Comparison of ENCODE assay signal across 8 cellular contexts in genomic region chr19:18320865-18321728, GRCh38. TPM values are rescaled to one million over a fixed set of nuclear protein-coding genes. Genes with fewer than 3 reads are reported as not detected.
DNase-seq lines count a peak whose midpoint lies in the region; ATAC-seq and TF ChIP-seq lines count a peak whose summit lies in the region.

No MANE protein-coding gene starts in this region.

- peak overlapping the region; percentile 83 for H3K27ac ChIP-seq in OCI-LY7 (ENCODE audit: low read depth, low read length, poor library complexity, severe bottlenecking)
- H3K27ac ChIP-seq in epithelial cell of prostate = peak overlapping the region; percentile 87

- TF ChIP-seq CTCF in GM06990 (IDR thresholded peaks at IDR 0.05; ENCODE audit: insufficient read depth, low read length, poor library complexity, severe bottlenecking) (no peak), OCI-LY7 (conservative IDR thresholded peaks at IDR 0.05; ENCODE audit: low read length) (no peak), osteocyte (IDR thresholded peaks at IDR 0.05) (no peak)

- BruUV-seq in OCI-LY7 (replicated peaks; lab: Mats Ljungman, UMichigan) = no TSS peak

- H3K27ac Mint-ChIP-seq in osteocyte (ENCODE audit: unreplicated experiment) = peak overlapping the region; percentile 90

- peak overlapping the region; percentile 80 for H3K4me3 ChIP-seq in GM06990 (replicated peaks; ENCODE audit: low read depth, low read length)
- H3K4me3 ChIP-seq in OCI-LY7 (ENCODE audit: low read depth, low read length, poor library complexity, severe bottlenecking) = peak overlapping the region; percentile 89

- no peaks in the 10 kb centered on the region for H3K9me3 ChIP-seq in OCI-LY7 (ENCODE audit: low read length)

- DNase-seq in GM06990 (ENCODE audit: extremely low read depth, insufficient read length) (no peak), OCI-LY7 (ENCODE audit: low spot score) (no peak), epithelial cell of prostate (ENCODE audit: low read depth, low spot score) (no peak), osteocyte (ENCODE audit: extremely low spot score, unreplicated experiment) (no peak), SKM-1 (lab: John Stamatoyannopoulos, UW; ENCODE audit: unreplicated experiment) (no peak), glomerular visceral epithelial cell (ENCODE audit: extremely low spot score) (no peak), iPS-NIHi7 (ENCODE audit: extremely low spot score) (no peak)

- POLR2A ChIA-PET in OCI-LY7 (lab: Charles Lee) = interaction anchor here (0.8 to 4.0 kb wide), 5 partner anchors 16 to 46 kb away, joined by 3 to 44 read pairs (median 7); partner anchors contain the start of gene JUND

- H4K20me1 ChIP-seq in OCI-LY7 (ENCODE audit: insufficient read depth, low read length) = no peaks in the 10 kb centered on the region; the same call in 1 of the 2 replicates

- H3K79me2 ChIP-seq in OCI-LY7 (ENCODE audit: insufficient read depth, low read depth, low read length) = peaks cover 47% of the 10 kb centered on the region

- peak overlapping the region; percentile 97 for H3K4me2 ChIP-seq in OCI-LY7 (ENCODE audit: low read length)

- no peaks in the 10 kb centered on the region for H3K9me3 Mint-ChIP-seq in osteocyte (ENCODE audit: unreplicated experiment)

- peaks cover 27% of the 10 kb centered on the region for H3K4me1 Mint-ChIP-seq in osteocyte (ENCODE audit: unreplicated experiment)

- no peak overlapping the region for H2AFZ ChIP-seq in OCI-LY7 (ENCODE audit: low read length)

- no peaks in the 10 kb centered on the region for H3K9me2 ChIP-seq in OCI-LY7 (ENCODE audit: insufficient read depth, low read length)

- no peak for ATAC-seq in HG03442 (IDR thresholded peaks at IDR 0.05; ENCODE audit: unreplicated experiment)

- CTCF ChIA-PET in OCI-LY7 (lab: Charles Lee; ENCODE audit: unreplicated experiment) = interaction anchor here (0.6 to 2.2 kb wide), 4 partner anchors 11 to 42 kb away, joined by 3 to 16 read pairs (median 8); partner anchors contain the start of gene JUND

- peak overlapping the region; percentile 86 for H3K4me3 Mint-ChIP-seq in osteocyte (ENCODE audit: unreplicated experiment)

- H3K4me1 ChIP-seq in OCI-LY7 (ENCODE audit: insufficient read depth, low read length, poor library complexity, severe bottlenecking) = peaks cover 54% of the 10 kb centered on the region

- no peaks in the 10 kb centered on the region for H3K36me3 Mint-ChIP-seq in osteocyte (ENCODE audit: unreplicated experiment)

- intact Hi-C loops in OCI-LY7 (cut with micrococcal nuclease; ENCODE audit: unreplicated experiment) = no loop called here

- H3K27me3 ChIP-seq in GM06990 (replicated peaks; ENCODE audit: control insufficient read depth, insufficient read depth, low read length) = no peaks in the 10 kb centered on the region

- no peaks in the 10 kb centered on the region for H3K27me3 Mint-ChIP-seq in osteocyte (ENCODE audit: unreplicated experiment)

- H3K36me3 ChIP-seq in GM06990 (ENCODE audit: control insufficient read depth, insufficient read depth, low read length) (peaks cover 5% of the 10 kb centered on the region), OCI-LY7 (ENCODE audit: insufficient read depth, low read length) (peaks cover 38% of the 10 kb centered on the region)

RNA-seq across cellular contexts. Expression of gene LSM4, which starts 1.8 kb away (rescaled TPM):
- 451 and 482 TPM in 2 replicates for total RNA-seq in OCI-LY7 (2014; rRNA removed; shearing (Covaris generic))
- 232 and 252 TPM in 2 replicates for total RNA-seq in OCI-LY7 (2022)
- total RNA-seq in osteocyte = 92.1 and 98.1 TPM in 2 replicates

RNA-seq across cellular contexts. Expression of gene PGPEP1, which starts 19.3 kb away (rescaled TPM):
- 15.2 and 18.9 TPM in 2 replicates for total RNA-seq in OCI-LY7 (2014; rRNA removed; shearing (Covaris generic))
- total RNA-seq in OCI-LY7 (2022) = 44.1 and 54.5 TPM in 2 replicates
- 36.1 and 38.5 TPM in 2 replicates for total RNA-seq in osteocyte

RNA-seq across cellular contexts. Expression of gene JUND, which starts 39.7 kb away (rescaled TPM):
- total RNA-seq in OCI-LY7 (2014; rRNA removed; shearing (Covaris generic)) = 138 and 144 TPM in 2 replicates
- total RNA-seq in OCI-LY7 (2022) = 79.0 and 92.6 TPM in 2 replicates
- 203 and 241 TPM in 2 replicates for total RNA-seq in osteocyte

RNA-seq across cellular contexts. Expression of gene IQCN, which starts 46.8 kb away (rescaled TPM):
- total RNA-seq in OCI-LY7 (2014; rRNA removed; shearing (Covaris generic)) = 0.38 and 3.7 TPM in 2 replicates
- total RNA-seq in OCI-LY7 (2022) (1.1 and 2.6 TPM in 2 replicates), osteocyte (6.9 and 10.4 TPM in 2 replicates)
